Comparison of ENCODE assay signal across 28 cellular contexts in the genomic region with DNA sequence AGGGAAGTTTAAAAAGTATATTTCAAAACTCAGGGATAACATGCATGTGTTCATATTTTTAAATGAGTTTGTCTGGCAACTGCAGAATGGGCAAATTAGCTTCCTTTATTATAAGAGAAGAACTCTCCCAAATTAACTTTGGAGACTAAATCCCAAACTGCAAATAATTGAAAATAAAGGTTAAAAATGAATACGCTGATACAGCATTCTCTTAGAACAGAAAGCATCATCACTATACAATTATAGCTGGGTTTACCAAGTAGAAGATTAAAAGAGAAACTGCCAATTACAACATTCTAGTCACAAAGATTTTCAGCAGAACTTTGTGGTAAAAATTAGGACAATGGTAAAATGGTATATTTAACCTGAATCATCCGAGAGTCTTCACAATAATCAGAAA.
"Had no signal": no experiment of that assay in that cellular context is flagged by ENCODE, and none has a peak within 500 bp of the region (broad histone marks: within the 10 kb centered on the region; RNA-seq: fewer than 3 reads in every experiment).

No MANE protein-coding gene starts in this region.

- H3K4me1 ChIP-seq: neural progenitor cell, parathyroid adenoma, psoas muscle, spleen, suprapubic skin, testis, tibial artery, upper lobe of right lung, uterus had no signal

- H3K27ac ChIP-seq: neural progenitor cell, ovary, parathyroid adenoma, psoas muscle, skin epidermis, spleen, suprapubic skin, testis, tibial artery, transverse colon, upper lobe of right lung, uterus had no signal

- H3K9me3 ChIP-seq: ovary, psoas muscle, spleen, suprapubic skin, testis, transverse colon, upper lobe of right lung, uterus had no signal

- H3K4me3 ChIP-seq: neural progenitor cell, ovary, psoas muscle, skin epidermis, smooth muscle cell, spleen, suprapubic skin, testis, tibial artery, transverse colon, upper lobe of right lung, uterus had no signal

- H3K27me3 ChIP-seq: neural progenitor cell, ovary, suprapubic skin, testis, tibial artery, transverse colon, upper lobe of right lung, uterus had no signal

- H3K79me2 ChIP-seq: parathyroid adenoma had no signal

- DNase-seq: natural killer cell; occipital lobe; ovary; posterior cingulate gyrus; psoas muscle; right cardiac atrium; spleen; stimulated activated CD4-positive, alpha-beta T cell treated with anti-CD3 and anti-CD28 coated beads, Interleukin-12 subunit alpha, Interleukin-12 subunit beta, amount 100 ng/mL, for 4 hours; stimulated activated CD4-positive, alpha-beta T cell treated with anti-CD3 and anti-CD28 coated beads, Interleukin-1b, Interleukin-23, amount 100 ng/mL, for 48 hours; stimulated activated CD4-positive, alpha-beta T cell treated with anti-CD3 and anti-CD28 coated beads, Interleukin-4, amount 100 ng/mL, for 1 hour; stimulated activated CD4-positive, alpha-beta T cell treated with anti-CD3 and anti-CD28 coated beads, Interleukin-4, amount 100 ng/mL, for 4 hours; stimulated activated CD8-positive, alpha-beta memory T cell treated with anti-CD3 and anti-CD28 coated beads, Interleukin-4, amount 100 ng/mL, for 48 hours; stimulated activated naive CD4-positive, alpha-beta T cell; stimulated activated naive CD8-positive, alpha-beta T cell treated with anti-CD3 and anti-CD28 coated beads, Interleukin-15, amount 100 ng/mL, for 72 hours; stimulated activated naive CD8-positive, alpha-beta T cell treated with anti-CD3 and anti-CD28 coated beads, Interleukin-15, Interleukin-2, amounts not matched to agents 100 U/mL and 50 U/mL, for 24 hours; substantia nigra; testis; tibial artery; transverse colon; upper lobe of right lung; uterus had no signal

- H3K9ac ChIP-seq: neural progenitor cell, parathyroid adenoma had no signal

- H3K4me2 ChIP-seq: neural progenitor cell, smooth muscle cell had no signal

- H3K36me3 ChIP-seq: neural progenitor cell, ovary, spleen, suprapubic skin, tibial artery, transverse colon, upper lobe of right lung, uterus had no signal

- H2AFZ ChIP-seq: neural progenitor cell, parathyroid adenoma had no signal

- ATAC-seq: natural killer cell; psoas muscle; right cardiac atrium; sciatic nerve; stimulated activated memory B cell treated with anti-CD40 and anti-IgM and Interleukin-4, amounts not matched to agents 10 μg/mL and 1 μg/mL and 100 μg/mL, for 72 hours; stimulated activated naive CD8-positive, alpha-beta T cell treated with anti-CD3 and anti-CD28 coated beads, Interleukin-15, amount 100 ng/mL, for 72 hours; stimulated activated naive CD8-positive, alpha-beta T cell treated with anti-CD3 and anti-CD28 coated beads, Interleukin-15, Interleukin-2, amounts not matched to agents 100 U/mL and 50 U/mL, for 24 hours; upper lobe of right lung had no signal
